In genomic region chr16:2125627-2126026, GRCh38 we compare ENCODE assay signal across 1 cellular context.
A peak's percentile ranks its signal among the peaks of the same experiment; 100 is the strongest.
TF ChIP-seq lines count a peak whose summit lies in the region.

No MANE protein-coding gene starts in this region.

TF ChIP-seq in HEK293, 187 proteins besides CTCF, POLR2A, EP300 and RAD21:
- TF ChIP-seq SCRT1 (tag by site-specific recombination; IDR thresholded peaks at IDR 0.05; ENCODE audit: borderline replicate concordance), result peak; percentile 43; the same call in 1 of the 2 replicates
